ENCODE assay signal across 20 cellular contexts in the genomic region with DNA sequence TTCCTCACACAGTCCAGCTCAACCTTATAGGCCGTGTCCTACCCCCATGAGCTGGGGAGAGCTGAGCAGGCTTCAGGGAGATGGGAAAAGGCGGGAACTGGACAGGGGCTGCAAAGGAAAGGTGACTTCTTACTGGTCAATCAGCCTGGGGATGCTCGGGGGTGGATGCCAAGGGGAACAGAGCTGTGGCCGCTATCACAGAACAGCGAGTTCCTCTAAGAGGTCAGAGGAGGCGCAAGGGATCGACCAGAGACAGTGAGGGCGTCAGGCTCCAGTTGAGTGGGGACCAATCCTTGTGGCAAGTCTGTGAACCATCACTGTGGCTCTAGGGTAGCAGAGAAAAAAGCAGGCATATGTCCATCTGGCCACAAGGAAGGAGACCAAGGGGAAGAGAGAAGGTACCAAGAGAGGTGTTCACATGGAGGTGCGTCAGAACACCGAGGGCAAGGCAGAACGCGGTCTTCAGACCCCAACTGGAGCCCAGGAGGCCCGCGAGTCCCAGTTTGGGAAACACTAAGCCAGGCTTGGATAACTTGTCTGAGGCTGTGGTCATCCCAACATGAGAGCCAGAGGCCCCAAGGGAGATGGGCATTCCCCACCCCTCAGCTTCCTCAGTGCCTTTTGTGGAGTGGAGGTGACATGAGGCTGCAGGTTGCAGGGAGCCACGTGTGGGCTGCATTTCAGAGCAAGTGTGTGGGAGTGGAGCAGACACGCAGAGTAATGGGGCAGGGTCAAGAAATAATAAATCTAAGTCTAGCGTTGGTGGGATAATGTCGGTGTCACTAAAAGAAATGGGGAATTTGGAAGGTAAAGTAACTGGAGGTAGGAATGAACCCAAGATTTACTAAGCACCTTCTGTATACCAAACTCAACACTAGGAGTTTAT. TPM values are rescaled to one million over a fixed set of nuclear protein-coding genes. Genes with fewer than 3 reads are reported as not detected.
"Had no signal": no experiment of that assay in that cellular context is flagged by ENCODE, and none has a peak within 500 bp of the region (broad histone marks: within the 10 kb centered on the region; RNA-seq: fewer than 3 reads in every experiment).

No MANE protein-coding gene starts in this region.

- H3K4me3 Mint-ChIP-seq: activated CD4-positive, alpha-beta T cell treated with anti-CD3 and anti-CD28 coated beads, Interleukin-2, amount 10 ng/mL, durations not matched to agents 24 days and 14 days; activated CD8-positive, alpha-beta T cell treated with anti-CD3 and anti-CD28 coated beads, Interleukin-2, amount 10 ng/mL, durations not matched to agents 7 days and 5 days; mesothelial cell of epicardium; T-helper 17 cell had no signal

- H3K36me3 ChIP-seq: ascending aorta, breast epithelium, lower lobe of right lung, thoracic aorta had no signal

- H3K9me3 Mint-ChIP-seq: activated CD4-positive, alpha-beta T cell treated with anti-CD3 and anti-CD28 coated beads, Interleukin-2, amount 10 ng/mL, durations not matched to agents 24 days and 14 days; mesothelial cell of epicardium had no signal

- H3K4me3 ChIP-seq: ascending aorta, breast epithelium, hepatocyte, lower lobe of right lung, thoracic aorta had no signal

- H3K9me3 ChIP-seq: ascending aorta, breast epithelium, lower lobe of right lung, thoracic aorta had no signal

- H3K4me1 ChIP-seq: ascending aorta, breast epithelium, lower lobe of right lung had no signal

- H3K27me3 ChIP-seq: ascending aorta, hepatocyte had no signal

- H3K4me1 Mint-ChIP-seq: activated CD4-positive, alpha-beta T cell treated with anti-CD3 and anti-CD28 coated beads, Interleukin-2, amount 10 ng/mL, durations not matched to agents 24 days and 14 days had no signal

- DNase-seq: activated CD4-positive, alpha-beta T cell treated with anti-CD3 and anti-CD28 coated beads, Interleukin-2, amount 10 ng/mL, durations not matched to agents 24 days and 14 days; activated CD8-positive, alpha-beta memory T cell treated with anti-CD3 and anti-CD28 coated beads, Interleukin-2, amount 50 U/mL, for 4 hours; activated CD8-positive, alpha-beta T cell treated with anti-CD3 and anti-CD28 coated beads, Interleukin-2, amount 10 ng/mL, durations not matched to agents 7 days and 5 days; activated naive CD4-positive, alpha-beta T cell; stimulated activated CD4-positive, alpha-beta T cell treated with anti-CD3 and anti-CD28 coated beads, Interleukin-12 subunit alpha, Interleukin-12 subunit beta, amount 100 ng/mL, for 4 hours; stimulated activated CD4-positive, alpha-beta T cell treated with anti-CD3 and anti-CD28 coated beads, Interleukin-2, amount 100 ng/mL, for 24 hours; T-helper 17 cell had no signal

- H3K27ac ChIP-seq: ascending aorta, breast epithelium, hepatocyte, lower lobe of right lung, thoracic aorta had no signal

- H3K36me3 Mint-ChIP-seq: mesothelial cell of epicardium had no signal

- H3K27ac Mint-ChIP-seq: activated CD4-positive, alpha-beta T cell treated with anti-CD3 and anti-CD28 coated beads, Interleukin-2, amount 10 ng/mL, durations not matched to agents 24 days and 14 days; activated CD8-positive, alpha-beta T cell treated with anti-CD3 and anti-CD28 coated beads, Interleukin-2, amount 10 ng/mL, durations not matched to agents 7 days and 5 days; mesothelial cell of epicardium had no signal

RNA-seq across cellular contexts. Expression of gene F10, which starts 3.9 kb away (rescaled TPM):
- total RNA-seq: activated CD4-positive, alpha-beta T cell treated with anti-CD3 and anti-CD28 coated beads, Interleukin-2, amount 10 ng/mL, durations not matched to agents 24 days and 14 days; activated CD8-positive, alpha-beta T cell treated with anti-CD3 and anti-CD28 coated beads, Interleukin-2, amount 10 ng/mL, durations not matched to agents 7 days and 5 days; T-helper 17 cell had no signal
- polyA plus RNA-seq: neural cell had no signal

RNA-seq across cellular contexts. Expression of gene F7, which starts 20.9 kb away (rescaled TPM):
- total RNA-seq: activated CD4-positive, alpha-beta T cell treated with anti-CD3 and anti-CD28 coated beads, Interleukin-2, amount 10 ng/mL, durations not matched to agents 24 days and 14 days; activated CD8-positive, alpha-beta T cell treated with anti-CD3 and anti-CD28 coated beads, Interleukin-2, amount 10 ng/mL, durations not matched to agents 7 days and 5 days; esophagus mucosa; lower lobe of right lung; myocyte; pulmonary artery endothelial cell; T-helper 17 cell; thoracic aorta had no signal

RNA-seq across cellular contexts. Expression of gene PROZ, which starts 31.9 kb away (rescaled TPM):
- total RNA-seq: activated CD4-positive, alpha-beta T cell treated with anti-CD3 and anti-CD28 coated beads, Interleukin-2, amount 10 ng/mL, durations not matched to agents 24 days and 14 days; activated CD8-positive, alpha-beta T cell treated with anti-CD3 and anti-CD28 coated beads, Interleukin-2, amount 10 ng/mL, durations not matched to agents 7 days and 5 days; ascending aorta; breast epithelium; esophagus mucosa; kidney epithelial cell; lower lobe of right lung; mesothelial cell of epicardium; myocyte; omental fat pad; pulmonary artery endothelial cell; T-helper 17 cell; thoracic aorta; urinary bladder had no signal
- polyA plus RNA-seq: neural cell, urinary bladder had no signal
